ENCODE assay signal across 21 cellular contexts in genomic region chr6:128046033-128046432, GRCh38.
A peak's percentile ranks its signal among the peaks of the same experiment; 100 is the strongest.
DNase-seq lines count a peak whose midpoint lies in the region; ATAC-seq and TF ChIP-seq lines count a peak whose summit lies in the region.
"Had no signal": no experiment of that assay in that cellular context is flagged by ENCODE, and none has a peak within 500 bp of the region (broad histone marks: within the 10 kb centered on the region; RNA-seq: fewer than 3 reads in every experiment).

No MANE protein-coding gene starts in this region.

- H4K20me1 ChIP-seq in PC-3 (ENCODE audit: low read length) = no peaks in the 10 kb centered on the region
- H4K20me1 ChIP-seq: BLaER1 treated with 17β-estradiol and CSF1 and Interleukin-3, amounts not matched to agents 10 nM and 100 nM had no signal

- H3K27ac ChIP-seq in PC-3 (ENCODE audit: low read length) (no peak overlapping the region), body of pancreas (peak overlapping the region in 2 of 4 donors; percentile 30 to 36)
- H3K27ac ChIP-seq: 22Rv1; A549; BLaER1 treated with 17β-estradiol and CSF1 and Interleukin-3, amounts not matched to agents 10 nM and 100 nM; GM23248 had no signal

- no peaks in the 10 kb centered on the region for H3K9me2 ChIP-seq in PC-3 (replicated peaks; ENCODE audit: low read length)

- DNase-seq in activated naive CD4-positive, alpha-beta T cell treated with anti-CD3 and anti-CD28 coated beads, Interleukin-2, amount 50 U/mL, for 72 hours (ENCODE audit: low spot score in 2 of 2) = no peak
- no peak for DNase-seq in PC-3
- no peak for DNase-seq in body of pancreas
- no peak for DNase-seq in nephron progenitor cell
- no peak for DNase-seq in NCI-H2227 treated with DMSO at 0.1 percent for 48 hours (lab: John Stamatoyannopoulos, UW)
- DNase-seq: CD8-positive, alpha-beta T cell; DMS 273 treated with DMSO at 0.1 percent for 48 hours; DMS53; DND-41; EL; GM23248; HCEC 1CT; IMR-90 had no signal

- no peaks in the 10 kb centered on the region for H3K36me3 Mint-ChIP-seq in activated naive CD4-positive, alpha-beta T cell treated with anti-CD3 and anti-CD28 coated beads, Interleukin-2, amount 50 U/mL, for 24 hours
- no peaks in the 10 kb centered on the region for H3K36me3 Mint-ChIP-seq in activated naive CD4-positive, alpha-beta T cell treated with anti-CD3 and anti-CD28 coated beads, Interleukin-2, amount 50 U/mL, for 72 hours
- H3K36me3 Mint-ChIP-seq in nephron progenitor cell (ENCODE audit: low read depth) = peaks cover 27% of the 10 kb centered on the region

- peaks cover 5% of the 10 kb centered on the region for H3K4me1 Mint-ChIP-seq in activated naive CD4-positive, alpha-beta T cell treated with anti-CD3 and anti-CD28 coated beads, Interleukin-2, amount 50 U/mL, for 24 hours
- H3K4me1 Mint-ChIP-seq in nephron progenitor cell = peaks cover 20% of the 10 kb centered on the region
- H3K4me1 Mint-ChIP-seq: B cell had no signal

- H3K4me1 ChIP-seq in PC-3 (ENCODE audit: insufficient read depth, low read length) (no peaks in the 10 kb centered on the region), body of pancreas (no peaks in the 10 kb centered on the region)
- H3K4me1 ChIP-seq: A549; BLaER1 treated with 17β-estradiol and CSF1 and Interleukin-3, amounts not matched to agents 10 nM and 100 nM had no signal

- no peak for TF ChIP-seq POLR2A in body of pancreas (IDR thresholded peaks at IDR 0.05)

- H3K9me3 Mint-ChIP-seq in activated naive CD4-positive, alpha-beta T cell treated with anti-CD3 and anti-CD28 coated beads, Interleukin-2, amount 50 U/mL, for 24 hours = no peaks in the 10 kb centered on the region
- H3K9me3 Mint-ChIP-seq in activated naive CD4-positive, alpha-beta T cell treated with anti-CD3 and anti-CD28 coated beads, Interleukin-2, amount 50 U/mL, for 72 hours = peaks cover 0 to 4% of the 10 kb centered on the region in 2 donors
- no peaks in the 10 kb centered on the region for H3K9me3 Mint-ChIP-seq in nephron progenitor cell
- H3K9me3 Mint-ChIP-seq: CD8-positive, alpha-beta T cell had no signal

- no peak overlapping the region for H3K4me3 Mint-ChIP-seq in activated naive CD4-positive, alpha-beta T cell treated with anti-CD3 and anti-CD28 coated beads, Interleukin-2, amount 50 U/mL, for 24 hours
- H3K4me3 Mint-ChIP-seq in nephron progenitor cell = no peak overlapping the region
- H3K4me3 Mint-ChIP-seq: B cell; CD8-positive, alpha-beta T cell had no signal

- H3K9me3 ChIP-seq in PC-3 (ENCODE audit: low read length) (no peaks in the 10 kb centered on the region), body of pancreas (no peaks in the 10 kb centered on the region)
- H3K9me3 ChIP-seq: A549; BLaER1 treated with 17β-estradiol and CSF1 and Interleukin-3, amounts not matched to agents 10 nM and 100 nM had no signal

- H2AFZ ChIP-seq in PC-3 (ENCODE audit: low read length) = no peak overlapping the region
- H2AFZ ChIP-seq: GM23248 had no signal

- H3F3A ChIP-seq in PC-3 (ENCODE audit: low read length, unreplicated experiment) = no peaks in the 10 kb centered on the region

- H3K27ac Mint-ChIP-seq in activated naive CD4-positive, alpha-beta T cell treated with anti-CD3 and anti-CD28 coated beads, Interleukin-2, amount 50 U/mL, for 24 hours = peak overlapping the region; percentile 14
- H3K27ac Mint-ChIP-seq in activated naive CD4-positive, alpha-beta T cell treated with anti-CD3 and anti-CD28 coated beads, Interleukin-2, amount 50 U/mL, for 72 hours = no peak overlapping the region
- H3K27ac Mint-ChIP-seq in nephron progenitor cell = peak overlapping the region; percentile 18
- H3K27ac Mint-ChIP-seq: B cell; CD8-positive, alpha-beta T cell had no signal

- no TSS peak for BruUV-seq in PC-3 (replicated peaks; lab: Mats Ljungman, UMichigan)

- H3K9ac ChIP-seq in PC-3 (ENCODE audit: low read length) = no peak overlapping the region
- H3K9ac ChIP-seq: BLaER1 treated with 17β-estradiol and CSF1 and Interleukin-3, amounts not matched to agents 10 nM and 100 nM; GM23248 had no signal

- H3K27me3 Mint-ChIP-seq in activated naive CD4-positive, alpha-beta T cell treated with anti-CD3 and anti-CD28 coated beads, Interleukin-2, amount 50 U/mL, for 24 hours = no peaks in the 10 kb centered on the region
- H3K27me3 Mint-ChIP-seq in nephron progenitor cell (ENCODE audit: low read depth, poor library complexity) = no peaks in the 10 kb centered on the region
- H3K27me3 Mint-ChIP-seq: B cell had no signal

- H3K27me3 ChIP-seq in PC-3 (ENCODE audit: low read length) (no peaks in the 10 kb centered on the region), body of pancreas (no peaks in the 10 kb centered on the region)
- H3K27me3 ChIP-seq: BLaER1 treated with 17β-estradiol and CSF1 and Interleukin-3, amounts not matched to agents 10 nM and 100 nM had no signal

- 52 to 58% methylated on average over 1 of the region's 1 CpG for WGBS in body of pancreas, 2 donors

- no peak overlapping the region for H3K4me3 ChIP-seq in PC-3 (ENCODE audit: low read length)
- H3K4me3 ChIP-seq in body of pancreas = no peak overlapping the region
- H3K4me3 ChIP-seq: A549; BLaER1 treated with 17β-estradiol and CSF1 and Interleukin-3, amounts not matched to agents 10 nM and 100 nM; GM12878; GM23248 had no signal

- POLR2A ChIA-PET in PC-3 (lab: Charles Lee; ENCODE audit: unreplicated experiment) = no interaction called here

- no peak overlapping the region for H3K4me2 ChIP-seq in PC-3 (ENCODE audit: low read length)
- H3K4me2 ChIP-seq: A549; BLaER1 treated with 17β-estradiol and CSF1 and Interleukin-3, amounts not matched to agents 10 nM and 100 nM had no signal

- intact Hi-C loops in PC-3 (cut with micrococcal nuclease) (no loop called here), body of pancreas (cut with DNase I) (no loop called here)

- ATAC-seq in activated naive CD4-positive, alpha-beta T cell treated with anti-CD3 and anti-CD28 coated beads, Interleukin-2, amount 50 U/mL, for 72 hours = no peak
- ATAC-seq in PC-3 = peak; percentile 48
- peak; percentile 21 for ATAC-seq in body of pancreas
- ATAC-seq in GM19452 (IDR thresholded peaks at IDR 0.05; ENCODE audit: unreplicated experiment) = no peak
- no peak for ATAC-seq in HG02571 (IDR thresholded peaks at IDR 0.05; ENCODE audit: unreplicated experiment)
- ATAC-seq: A549; CD8-positive, alpha-beta T cell; GM12878 had no signal

- TF ChIP-seq CTCF in PC-3 (conservative IDR thresholded peaks at IDR 0.05; ENCODE audit: low read depth, low read length) (no peak), body of pancreas (IDR thresholded peaks at IDR 0.05) (no peak), nephron progenitor cell (IDR thresholded peaks at IDR 0.05) (no peak)

- no peaks in the 10 kb centered on the region for H3K79me2 ChIP-seq in PC-3 (ENCODE audit: low read length)

- CTCF ChIA-PET in PC-3 (lab: Charles Lee) = no interaction called here

- H3K36me3 ChIP-seq in PC-3 (ENCODE audit: low read depth, low read length) = no peaks in the 10 kb centered on the region
- no peaks in the 10 kb centered on the region for H3K36me3 ChIP-seq in body of pancreas (replicated peaks in 1 of 2; ENCODE audit: insufficient read depth in 1 of 2, low read depth in 2 of 2)
- H3K36me3 ChIP-seq: BLaER1 treated with 17β-estradiol and CSF1 and Interleukin-3, amounts not matched to agents 10 nM and 100 nM had no signal

Comparison
In these comparisons a context has a peak if more than half of its experiments do, and no peak if none do; other contexts are left out.
1. H3K27ac Mint-ChIP-seq: peak in activated naive CD4-positive, alpha-beta T cell treated with anti-CD3 and anti-CD28 coated beads, Interleukin-2, amount 50 U/mL, for 24 hours (single experiment) and nephron progenitor cell (single experiment); none in activated naive CD4-positive, alpha-beta T cell treated with anti-CD3 and anti-CD28 coated beads, Interleukin-2, amount 50 U/mL, for 72 hours (0 of 2).
2. ATAC-seq: peak in PC-3 (single experiment) and body of pancreas (single experiment); none in activated naive CD4-positive, alpha-beta T cell treated with anti-CD3 and anti-CD28 coated beads, Interleukin-2, amount 50 U/mL, for 72 hours (0 of 2), GM19452 (single experiment) and HG02571 (single experiment).